ENCODE assay signal across 11 cellular contexts in genomic region chr1:241600496-241600901, GRCh38. TPM values are rescaled to one million over a fixed set of nuclear protein-coding genes. Genes with fewer than 3 reads are reported as not detected.
DNase-seq lines count a peak whose midpoint lies in the region; ATAC-seq and TF ChIP-seq lines count a peak whose summit lies in the region.
"Had no signal": no experiment of that assay in that cellular context is flagged by ENCODE, and none has a peak within 500 bp of the region (broad histone marks: within the 10 kb centered on the region; RNA-seq: fewer than 3 reads in every experiment).

No MANE protein-coding gene starts in this region.

- H3K79me2 ChIP-seq in GM23248 (ENCODE audit: insufficient read depth), result no peaks in the 10 kb centered on the region

- H3K9me3 ChIP-seq in GM23248 (ENCODE audit: low read depth), result no peaks in the 10 kb centered on the region
- H3K9me3 ChIP-seq in WERI-Rb-1 (ENCODE audit: severe bottlenecking), result no peaks in the 10 kb centered on the region
- H3K9me3 ChIP-seq: mucosa of descending colon had no signal

- no peaks in the 10 kb centered on the region for H3K9me3 Mint-ChIP-seq in memory B cell
- H3K9me3 Mint-ChIP-seq in endothelial cell (ENCODE audit: unreplicated experiment), result no peaks in the 10 kb centered on the region
- H3K9me3 Mint-ChIP-seq: T-helper 2 cell treated with Interferon-gamma antibody and Interleukin-4, amounts not matched to agents 5 μg/mL and 100 μg/mL, for 36 hours had no signal

- no peaks in the 10 kb centered on the region for H3K27me3 ChIP-seq in GM23248 (replicated peaks; ENCODE audit: insufficient read depth)
- H3K27me3 ChIP-seq in WERI-Rb-1 (ENCODE audit: insufficient read depth, low read depth, severe bottlenecking), result peaks cover 4% of the 10 kb centered on the region

- no peak for TF ChIP-seq CTCF in endothelial cell (IDR thresholded peaks at IDR 0.05; ENCODE audit: unreplicated experiment)
- TF ChIP-seq CTCF in WERI-Rb-1 (IDR thresholded peaks at IDR 0.05; ENCODE audit: low read depth, low read length), result no peak

- ATAC-seq in GM18520 (IDR thresholded peaks at IDR 0.05; ENCODE audit: unreplicated experiment) (peak; percentile 93), HG03575 (IDR thresholded peaks at IDR 0.05; ENCODE audit: extremely low read depth, insufficient number of reproducible peaks, low FRiP score, unreplicated experiment) (peak; percentile 92), memory B cell (ENCODE audit: low read depth) (peak; percentile 47)
- ATAC-seq: mucosa of descending colon had no signal

- H3K36me3 ChIP-seq in GM23248 (ENCODE audit: low read depth) (no peaks in the 10 kb centered on the region), WERI-Rb-1 (no peaks in the 10 kb centered on the region)

- peaks cover 9% of the 10 kb centered on the region for H3K4me1 ChIP-seq in GM23248 (ENCODE audit: insufficient read depth)

- H3K9me2 ChIP-seq in GM23248 (ENCODE audit: insufficient read depth), result no peaks in the 10 kb centered on the region

- H3K4me2 ChIP-seq in GM23248 (ENCODE audit: unreplicated experiment), result no peak overlapping the region

- in situ Hi-C loops in GM23248 (cut with MboI), result loop anchor here (25.0 kb wide), 1 partner anchor 387 kb away; the partner anchor contains the start of gene MAP1LC3C

- peak overlapping the region; percentile 17 for H3K4me3 Mint-ChIP-seq in memory B cell
- no peak overlapping the region for H3K4me3 Mint-ChIP-seq in endothelial cell (ENCODE audit: unreplicated experiment)
- H3K4me3 Mint-ChIP-seq: T-helper 2 cell treated with Interferon-gamma antibody and Interleukin-4, amounts not matched to agents 5 μg/mL and 100 μg/mL, for 36 hours had no signal

- H3K36me3 Mint-ChIP-seq in memory B cell (peaks cover 30% of the 10 kb centered on the region), endothelial cell (ENCODE audit: low read depth, unreplicated experiment) (no peaks in the 10 kb centered on the region)

- H3K27ac Mint-ChIP-seq in memory B cell (peak overlapping the region; percentile 71), endothelial cell (ENCODE audit: unreplicated experiment) (no peak overlapping the region)
- H3K27ac Mint-ChIP-seq: T-helper 2 cell treated with Interferon-gamma antibody and Interleukin-4, amounts not matched to agents 5 μg/mL and 100 μg/mL, for 36 hours had no signal

- H3K27ac ChIP-seq in GM23248 (no peak overlapping the region), WERI-Rb-1 (no peak overlapping the region)

- H3K9ac ChIP-seq in GM23248, result no peak overlapping the region

- no peak overlapping the region for H2AFZ ChIP-seq in GM23248

- no peak overlapping the region for H3K4me3 ChIP-seq in GM23248
- H3K4me3 ChIP-seq in WERI-Rb-1 (ENCODE audit: low read depth, low read length), result no peak overlapping the region
- H3K4me3 ChIP-seq: mucosa of descending colon had no signal

- H4K20me1 ChIP-seq in GM23248 (ENCODE audit: insufficient read depth), result no peaks in the 10 kb centered on the region

- H3K4me1 Mint-ChIP-seq in memory B cell (peaks cover 30% of the 10 kb centered on the region), endothelial cell (ENCODE audit: unreplicated experiment) (no peaks in the 10 kb centered on the region)

- 0 to 2% methylated on average over 2 of the region's 2 CpGs for WGBS in GM23248 (ENCODE audit: low coverage in 1 of 2, low lambda C conversion rate in 2 of 2, missing lambda C conversion rate in 2 of 2), 2 experiments

- DNase-seq in GM23248, result peak; percentile 80
- DNase-seq in memory B cell (ENCODE audit: low spot score in 2 of 2), result no peak
- no peak for DNase-seq in endothelial cell (ENCODE audit: low spot score)
- DNase-seq in WERI-Rb-1, result no peak
- no peak for DNase-seq in Kasumi-1 (lab: John Stamatoyannopoulos, UW)
- no peak for DNase-seq in activated CD8-positive, alpha-beta memory T cell treated with anti-CD3 and anti-CD28 coated beads for 24 hours
- DNase-seq: mucosa of descending colon had no signal

- H3K27me3 Mint-ChIP-seq in memory B cell (no peaks in the 10 kb centered on the region), endothelial cell (ENCODE audit: unreplicated experiment) (no peaks in the 10 kb centered on the region)

- H3F3A ChIP-seq in GM23248 (ENCODE audit: insufficient read depth), result peaks cover 23% of the 10 kb centered on the region; the same call in 1 of the 2 replicates

RNA-seq across cellular contexts. Expression of gene CHML, which starts 39.7 kb away (rescaled TPM):
- 7.2 and 8.9 TPM in 2 replicates for total RNA-seq in GM23248 (2014; rRNA removed; shearing (Covaris generic))
- polyA plus RNA-seq in GM23248 (2016; fragmentation: Nextera tagmentation; extraction: Ambion mirVana), result 3.2 and 3.4 TPM in 2 replicates
- total RNA-seq in endothelial cell (ENCODE audit: unreplicated experiment), result 15.2 TPM

RNA-seq across cellular contexts. Expression of gene OPN3, which starts 39.7 kb away (rescaled TPM):
- 10.2 and 15.2 TPM in 2 replicates for total RNA-seq in GM23248 (2014; rRNA removed; shearing (Covaris generic))
- polyA plus RNA-seq in GM23248 (2016; fragmentation: Nextera tagmentation; extraction: Ambion mirVana), result 12.3 and 14.0 TPM in 2 replicates
- 19.7 TPM for total RNA-seq in endothelial cell (ENCODE audit: unreplicated experiment)

RNA-seq across cellular contexts. Expression of gene WDR64, which starts 51.6 kb away (rescaled TPM):
- total RNA-seq in GM23248 (2014; rRNA removed; shearing (Covaris generic)), result not detected in 2 replicates
- not detected in 2 replicates for polyA plus RNA-seq in GM23248 (2016; fragmentation: Nextera tagmentation; extraction: Ambion mirVana)
- total RNA-seq in endothelial cell (ENCODE audit: unreplicated experiment), result 0.80 TPM
- total RNA-seq: dermis microvascular lymphatic vessel endothelial cell had no signal
